28 cellular contexts compared by ENCODE assay signal in genomic region chr2:15737314-15738224, GRCh38.
"Had no signal": no experiment of that assay in that cellular context is flagged by ENCODE, and none has a peak within 500 bp of the region (broad histone marks: within the 10 kb centered on the region; RNA-seq: fewer than 3 reads in every experiment).

No MANE protein-coding gene starts in this region.

- FAIRE-seq: colon, frontal cortex had no signal

- H3K36me3 ChIP-seq: WERI-Rb-1 had no signal

- H3K27ac ChIP-seq: body of pancreas had no signal

- H3K9me3 ChIP-seq: body of pancreas had no signal

- H3K4me3 ChIP-seq: body of pancreas had no signal

- DNase-seq: activated B cell treated with CpG ODN at 0.5 μM for 24 hours; activated CD4-positive, alpha-beta T cell treated with anti-CD3 and anti-CD28 coated beads for 48 hours; activated CD4-positive, alpha-beta T cell treated with anti-CD3 and anti-CD28 coated beads, Interleukin-2, amount 50 U/mL, for 1 hour; activated CD4-positive, alpha-beta T cell treated with anti-CD3 and anti-CD28 coated beads, Interleukin-2, amount 50 U/mL, for 48 hours; activated CD8-positive, alpha-beta memory T cell treated with anti-CD3 and anti-CD28 coated beads, Interleukin-2, amount 10 ng/mL, durations not matched to agents 7 days and 5 days; activated CD8-positive, alpha-beta memory T cell treated with anti-CD3 and anti-CD28 coated beads, Interleukin-2, amount 50 U/mL, for 4 hours; activated CD8-positive, alpha-beta T cell treated with anti-CD3 and anti-CD28 coated beads, Interleukin-2, amount 10 ng/mL, durations not matched to agents 7 days and 5 days; activated gamma-delta T cell treated with Interleukin-2 at 50 U/mL for 16 hours; activated naive CD4-positive, alpha-beta T cell treated with anti-CD3 and anti-CD28 coated beads, Interleukin-2, amount 50 U/mL, for 16 hours; activated naive CD4-positive, alpha-beta T cell treated with Interleukin-2 at 50 U/mL for 16 hours; activated T-cell treated with anti-CD3 and anti-CD28 coated beads, Interleukin-2, amount 50 U/mL, for 1 hour; activated T-cell treated with anti-CD3 and anti-CD28 coated beads, Interleukin-2, amount 50 U/mL, for 72 hours; amniotic stem cell; anterior cingulate cortex; body of pancreas; caudate nucleus; effector memory CD4-positive, alpha-beta T cell; endodermal cell; foreskin fibroblast; head of caudate nucleus; T-helper 1 cell; T-helper 17 cell; T1000; WERI-Rb-1 had no signal

- ATAC-seq: activated CD4-positive, CD25-positive, alpha-beta regulatory T cell treated with anti-CD3 and anti-CD28 coated beads, Interleukin-2, amount 50 U/mL, for 24 hours; activated CD8-positive, alpha-beta memory T cell treated with anti-CD3 and anti-CD28 coated beads, Interleukin-2, amount 10 ng/mL, durations not matched to agents 7 days and 5 days; activated CD8-positive, alpha-beta T cell treated with anti-CD3 and anti-CD28 coated beads, Interleukin-2, amount 10 ng/mL, durations not matched to agents 7 days and 5 days; activated T-cell treated with anti-CD3 and anti-CD28 coated beads, Interleukin-2, amount 50 U/mL, for 72 hours; body of pancreas; esophagus mucosa; T-helper 17 cell had no signal

- H3K27me3 ChIP-seq: body of pancreas had no signal
